ENCODE assay signal across 17 cellular contexts in the genomic region with DNA sequence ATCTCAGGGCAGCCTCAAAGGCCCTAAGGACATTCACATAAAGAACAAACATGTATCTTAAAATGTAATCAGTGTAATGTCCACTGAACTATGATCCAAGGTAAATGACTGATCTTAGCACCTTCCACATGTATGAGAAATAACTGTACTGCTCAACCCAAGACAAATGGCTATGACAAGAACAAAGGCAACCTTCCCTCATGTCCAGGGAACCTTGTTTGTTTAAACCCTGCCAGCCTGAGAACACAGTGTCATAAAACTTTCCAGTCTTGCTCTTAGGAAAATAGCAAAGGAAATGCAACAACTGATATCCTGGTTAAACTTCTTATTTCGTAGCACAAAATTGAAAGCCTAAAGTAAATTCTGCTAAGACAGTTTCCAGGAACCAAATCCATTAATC.
DNase-seq lines count a peak whose midpoint lies in the region; ATAC-seq, FAIRE-seq and TF ChIP-seq lines count a peak whose summit lies in the region.
"Had no signal": no experiment of that assay in that cellular context is flagged by ENCODE, and none has a peak within 500 bp of the region (broad histone marks: within the 10 kb centered on the region; RNA-seq: fewer than 3 reads in every experiment).

No MANE protein-coding gene starts in this region.

- peaks cover 9% of the 10 kb centered on the region for H3K36me3 Mint-ChIP-seq in CD8-positive, alpha-beta T cell
- H3K36me3 Mint-ChIP-seq in progenitor cell of endocrine pancreas (ENCODE audit: insufficient read depth) = no peaks in the 10 kb centered on the region
- H3K36me3 Mint-ChIP-seq: stimulated activated naive B cell treated with anti-CD40 and anti-IgM and Interleukin-4, amounts not matched to agents 10 μg/mL and 1 μg/mL and 100 μg/mL, for 72 hours had no signal

- no peak for DNase-seq in CD8-positive, alpha-beta T cell
- peak; percentile 11 for DNase-seq in EH (ENCODE audit: low read depth)
- DNase-seq in progenitor cell of endocrine pancreas (ENCODE audit: low spot score, unreplicated experiment) = no peak
- DNase-seq in spleen = no peak
- no peak for DNase-seq in DMS79 (lab: John Stamatoyannopoulos, UW)
- DNase-seq in effector memory CD4-positive, alpha-beta T cell = no peak
- DNase-seq: esophagus squamous epithelium; left ventricle myocardium superior; NCI-H2107; NCI-H526; Right ventricle myocardium superior; stimulated activated naive B cell treated with anti-CD40 and anti-IgM and Interleukin-4, amounts not matched to agents 10 μg/mL and 1 μg/mL and 100 μg/mL, for 72 hours; SW 1271 had no signal

- intact Hi-C loops in CD8-positive, alpha-beta T cell (cut with DNase I, micrococcal nuclease) = no loop called here
- intact Hi-C loops in spleen (cut with DNase I; ENCODE audit: low total_unique reads) = no loop called here

- H3K27me3 Mint-ChIP-seq in CD8-positive, alpha-beta T cell (ENCODE audit: low read depth) = no peaks in the 10 kb centered on the region
- H3K27me3 Mint-ChIP-seq in progenitor cell of endocrine pancreas = no peaks in the 10 kb centered on the region
- H3K27me3 Mint-ChIP-seq: B cell; stimulated activated naive B cell treated with anti-CD40 and anti-IgM and Interleukin-4, amounts not matched to agents 10 μg/mL and 1 μg/mL and 100 μg/mL, for 72 hours had no signal

- no peaks in the 10 kb centered on the region for H3K36me3 ChIP-seq in CD8-positive, alpha-beta T cell (ENCODE audit: insufficient read depth, low read length)
- peaks cover 0 to 6% (median under 1%) of the 10 kb centered on the region in 6 donors for H3K36me3 ChIP-seq in spleen
- no peaks in the 10 kb centered on the region for H3K36me3 ChIP-seq in effector memory CD4-positive, alpha-beta T cell (ENCODE audit: control insufficient read depth, insufficient read depth, low read length)
- H3K36me3 ChIP-seq: HAP-1 had no signal

- CTCF ChIA-PET in CD8-positive, alpha-beta T cell (lab: Charles Lee) = no interaction called here

- H3K4me3 Mint-ChIP-seq in CD8-positive, alpha-beta T cell = no peak overlapping the region
- H3K4me3 Mint-ChIP-seq in progenitor cell of endocrine pancreas (ENCODE audit: low read depth) = no peak overlapping the region
- H3K4me3 Mint-ChIP-seq: B cell; stimulated activated naive B cell treated with anti-CD40 and anti-IgM and Interleukin-4, amounts not matched to agents 10 μg/mL and 1 μg/mL and 100 μg/mL, for 72 hours had no signal

- 62 to 89% (median 79%) methylated on average over 1 of the region's 1 CpG for WGBS in spleen, 5 donors

- TF ChIP-seq POLR2A in spleen (IDR thresholded peaks at IDR 0.05) = no peak

- POLR2A ChIA-PET in CD8-positive, alpha-beta T cell (lab: Charles Lee) = no interaction called here

- peaks cover 9% of the 10 kb centered on the region for H3K4me1 ChIP-seq in CD8-positive, alpha-beta T cell (ENCODE audit: insufficient read depth, low read length)
- peaks cover 0 to 15% (median 6%) of the 10 kb centered on the region in 6 donors for H3K4me1 ChIP-seq in spleen
- H3K4me1 ChIP-seq in effector memory CD4-positive, alpha-beta T cell (ENCODE audit: control insufficient read depth, insufficient read depth, low read length, poor library complexity, severe bottlenecking) = no peaks in the 10 kb centered on the region
- H3K4me1 ChIP-seq: HAP-1 had no signal

- ATAC-seq in CD8-positive, alpha-beta T cell = no peak
- ATAC-seq: left ventricle myocardium superior; stimulated activated naive B cell treated with anti-CD40 and anti-IgM and Interleukin-4, amounts not matched to agents 10 μg/mL and 1 μg/mL and 100 μg/mL, for 72 hours had no signal

- H3K27me3 ChIP-seq in CD8-positive, alpha-beta T cell (ENCODE audit: insufficient read depth, low read length) = no peaks in the 10 kb centered on the region
- no peaks in the 10 kb centered on the region for H3K27me3 ChIP-seq in spleen (replicated peaks in 1 of 7)
- no peaks in the 10 kb centered on the region for H3K27me3 ChIP-seq in effector memory CD4-positive, alpha-beta T cell (replicated peaks; ENCODE audit: control insufficient read depth, insufficient read depth, low read length, poor library complexity, severe bottlenecking)
- H3K27me3 ChIP-seq: esophagus squamous epithelium had no signal

- H3K27ac Mint-ChIP-seq in CD8-positive, alpha-beta T cell = peak overlapping the region; percentile 86
- peak overlapping the region; percentile 90 for H3K27ac Mint-ChIP-seq in progenitor cell of endocrine pancreas
- H3K27ac Mint-ChIP-seq: B cell; stimulated activated naive B cell treated with anti-CD40 and anti-IgM and Interleukin-4, amounts not matched to agents 10 μg/mL and 1 μg/mL and 100 μg/mL, for 72 hours had no signal

- H3K9me3 ChIP-seq in CD8-positive, alpha-beta T cell (ENCODE audit: low read length) = no peaks in the 10 kb centered on the region
- no peaks in the 10 kb centered on the region for H3K9me3 ChIP-seq in spleen
- no peaks in the 10 kb centered on the region for H3K9me3 ChIP-seq in effector memory CD4-positive, alpha-beta T cell (ENCODE audit: control insufficient read depth, low read length)
- H3K9me3 ChIP-seq: esophagus squamous epithelium, HAP-1 had no signal

- no peak for TF ChIP-seq CTCF in CD8-positive, alpha-beta T cell (IDR thresholded peaks at IDR 0.05)
- TF ChIP-seq CTCF in progenitor cell of endocrine pancreas (IDR thresholded peaks at IDR 0.05; ENCODE audit: unreplicated experiment) (no peak), spleen (IDR thresholded peaks at IDR 0.05 in 8 of 11, conservative IDR thresholded peaks at IDR 0.05 in 3 of 11) (no peak)

- H3K27ac ChIP-seq in CD8-positive, alpha-beta T cell (ENCODE audit: low read depth, low read length) = no peak overlapping the region
- no peak overlapping the region for H3K27ac ChIP-seq in spleen
- H3K27ac ChIP-seq in effector memory CD4-positive, alpha-beta T cell (ENCODE audit: insufficient read depth, low read length, poor library complexity, severe bottlenecking) = no peak overlapping the region

- no peaks in the 10 kb centered on the region for H3K9me3 Mint-ChIP-seq in CD8-positive, alpha-beta T cell
- no peaks in the 10 kb centered on the region for H3K9me3 Mint-ChIP-seq in progenitor cell of endocrine pancreas (ENCODE audit: low read depth)
- H3K9me3 Mint-ChIP-seq: stimulated activated naive B cell treated with anti-CD40 and anti-IgM and Interleukin-4, amounts not matched to agents 10 μg/mL and 1 μg/mL and 100 μg/mL, for 72 hours had no signal

- H3K4me3 ChIP-seq in CD8-positive, alpha-beta T cell (ENCODE audit: low read depth, low read length) = no peak overlapping the region
- no peak overlapping the region for H3K4me3 ChIP-seq in spleen
- no peak overlapping the region for H3K4me3 ChIP-seq in effector memory CD4-positive, alpha-beta T cell (ENCODE audit: insufficient read depth, low read depth, low read length, poor library complexity, severe bottlenecking)
- H3K4me3 ChIP-seq: esophagus squamous epithelium, HAP-1 had no signal

- H3K4me1 Mint-ChIP-seq in CD8-positive, alpha-beta T cell (ENCODE audit: low read depth) = peaks cover 30% of the 10 kb centered on the region
- H3K4me1 Mint-ChIP-seq in progenitor cell of endocrine pancreas (ENCODE audit: low read depth) = peaks cover 16% of the 10 kb centered on the region
- H3K4me1 Mint-ChIP-seq: B cell; stimulated activated naive B cell treated with anti-CD40 and anti-IgM and Interleukin-4, amounts not matched to agents 10 μg/mL and 1 μg/mL and 100 μg/mL, for 72 hours had no signal

- FAIRE-seq in endometrium (lab: Jason Lieb, UNC) = peak; percentile 33
- FAIRE-seq: TTC549 had no signal
